In the genomic region with DNA sequence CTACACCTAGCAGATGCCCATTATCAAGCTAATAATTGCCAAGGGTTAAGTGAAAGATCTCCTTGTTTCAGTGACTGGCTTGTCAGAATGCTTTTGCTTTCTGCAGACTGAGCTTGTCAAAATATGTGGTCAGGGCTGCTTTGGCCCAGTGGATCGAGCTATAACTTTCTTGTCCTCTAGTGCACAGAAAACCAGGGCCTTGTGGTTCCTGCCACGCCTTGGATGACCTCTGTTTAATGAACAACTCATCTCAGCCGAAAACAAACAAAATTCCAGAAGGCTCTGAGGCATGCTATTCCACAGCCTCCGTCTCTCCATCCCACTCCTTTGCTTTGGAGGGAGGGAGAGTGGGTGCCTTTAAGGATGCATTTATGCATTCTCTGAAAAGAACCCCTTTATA, we compare ENCODE assay signal across 13 cellular contexts. TPM values are rescaled to one million over a fixed set of nuclear protein-coding genes. Genes with fewer than 3 reads are reported as not detected.
DNase-seq lines count a peak whose midpoint lies in the region; ATAC-seq, FAIRE-seq and TF ChIP-seq lines count a peak whose summit lies in the region.
"Had no signal": no experiment of that assay in that cellular context is flagged by ENCODE, and none has a peak within 500 bp of the region (broad histone marks: within the 10 kb centered on the region; RNA-seq: fewer than 3 reads in every experiment).

No MANE protein-coding gene starts in this region.

- RAD21 ChIA-PET in GM12878 (lab: Charles Lee; ENCODE audit: unreplicated experiment), result interaction anchor here (0.5 kb wide), 1 partner anchor 18 kb away, joined by 3 read pairs; no protein-coding TSS in a partner anchor

- 4% methylated on average over 4 of the region's 4 CpGs for WGBS in GM12878 (ENCODE audit: insufficient coverage, insufficient replicate concordance, low lambda C conversion rate, missing lambda C conversion rate)

- POLR2A ChIA-PET in GM12878 (lab: Charles Lee), result interaction anchor here (1.2 kb wide), 1 partner anchor 13 kb away, joined by 3 read pairs; no protein-coding TSS in a partner anchor

- no peaks in the 10 kb centered on the region for H4K20me1 ChIP-seq in GM12878 (ENCODE audit: control insufficient read depth, insufficient read depth)

- H3K9ac ChIP-seq in GM12878 (ENCODE audit: control insufficient read depth, insufficient read depth, low read length), result no peak overlapping the region

- no peaks in the 10 kb centered on the region for H3K27me3 ChIP-seq in GM12878 (replicated peaks in 1 of 2; ENCODE audit: control insufficient read depth in 2 of 2, insufficient read depth in 2 of 2, low read length in 1 of 2)
- H3K27me3 ChIP-seq: heart right ventricle had no signal

- peaks cover 6% of the 10 kb centered on the region for H3K4me1 Mint-ChIP-seq in type B pancreatic cell (ENCODE audit: unreplicated experiment)
- H3K4me1 Mint-ChIP-seq in Calu3 (ENCODE audit: low read depth, unreplicated experiment), result no peaks in the 10 kb centered on the region

- H3K4me3 ChIP-seq in GM12878, result no peak overlapping the region
- H3K4me3 ChIP-seq: heart right ventricle, thoracic aorta had no signal

- no peak overlapping the region for H2AFZ ChIP-seq in GM12878 (ENCODE audit: control insufficient read depth, low read depth, low read length)

- no peak for TF ChIP-seq POLR2A in GM12878 (IDR thresholded peaks at IDR 0.05; ENCODE audit: low read depth, low read length)

- H3K9me3 ChIP-seq in GM12878 (replicated peaks; ENCODE audit: control insufficient read depth, insufficient read depth, low read length), result peaks cover 5% of the 10 kb centered on the region; the same call in 2 of the 3 replicates
- H3K9me3 ChIP-seq: heart right ventricle, thoracic aorta had no signal

- peaks cover 0 to 4% of the 10 kb centered on the region in 2 experiments; a peak in 1 of 4 replicates for H3K36me3 ChIP-seq in GM12878 (ENCODE audit: control insufficient read depth in 2 of 2, insufficient read depth in 2 of 2, low read length in 1 of 2)

- in situ Hi-C loops in GM12878 (cut with MboI), result no loop called here

- TF ChIP-seq EP300 in GM12878 (IDR thresholded peaks at IDR 0.05; ENCODE audit: borderline replicate concordance in 1 of 2, control insufficient read depth in 1 of 2, low read depth in 2 of 2, low read length in 2 of 2), result no peak

- peak; percentile 45 for DNase-seq in HCEC 1CT
- DNase-seq in GM12878 (ENCODE audit: low read depth, low spot score), result no peak
- DNase-seq in kidney tubule cell (ENCODE audit: low spot score), result peak; percentile 99
- no peak for DNase-seq in type B pancreatic cell (ENCODE audit: extremely low spot score, unreplicated experiment)
- no peak for DNase-seq in Calu3
- DNase-seq: heart right ventricle; left ventricle myocardium superior; stimulated activated CD4-positive, alpha-beta T cell treated with anti-CD3 and anti-CD28 coated beads, Interleukin-1b, Interleukin-23, amount 100 ng/mL, for 48 hours had no signal

- H3K4me1 ChIP-seq in GM12878 (ENCODE audit: control insufficient read depth, insufficient read depth, low read length), result peaks cover 3% of the 10 kb centered on the region; the same call in 1 of the 2 replicates
- H3K4me1 ChIP-seq: heart right ventricle had no signal

- no peak for FAIRE-seq in GM12878 (lab: Jason Lieb, UNC)

- H3K27ac Mint-ChIP-seq in type B pancreatic cell (peak overlapping the region; percentile 11), Calu3 (ENCODE audit: unreplicated experiment) (no peak overlapping the region)
- H3K27ac Mint-ChIP-seq: activated naive CD8-positive, alpha-beta T cell; natural killer cell treated with Interleukin-12 subunit alpha and Interleukin-12 subunit beta and Interleukin-15 and Interleukin-18, amount 100 ng/mL, for 72 hours had no signal

- ATAC-seq in GM12878 (peak; percentile 32), GM18867 (IDR thresholded peaks at IDR 0.05; ENCODE audit: unreplicated experiment) (no peak), GM18520 (IDR thresholded peaks at IDR 0.05; ENCODE audit: unreplicated experiment) (no peak)
- ATAC-seq: heart right ventricle; left ventricle myocardium superior; natural killer cell treated with Interleukin-12 subunit alpha and Interleukin-12 subunit beta and Interleukin-15 and Interleukin-18, amount 100 ng/mL, for 72 hours had no signal

- TF ChIP-seq RAD21 in GM12878 (IDR thresholded peaks at IDR 0.05; ENCODE audit: insufficient read depth, low read depth, low read length), result no peak

- H3K9me3 Mint-ChIP-seq in type B pancreatic cell (peaks cover 6% of the 10 kb centered on the region), Calu3 (ENCODE audit: low read depth, unreplicated experiment) (peaks cover 2% of the 10 kb centered on the region)
- H3K9me3 Mint-ChIP-seq: natural killer cell treated with Interleukin-12 subunit alpha and Interleukin-12 subunit beta and Interleukin-15 and Interleukin-18, amount 100 ng/mL, for 72 hours had no signal

- H3K27me3 Mint-ChIP-seq in type B pancreatic cell (no peaks in the 10 kb centered on the region), Calu3 (ENCODE audit: unreplicated experiment) (no peaks in the 10 kb centered on the region)

- BruUV-seq in GM12878 (replicated peaks; lab: Mats Ljungman, UMichigan), result no TSS peak
- no TSS peak for BruUV-seq in Calu3 (replicated peaks; lab: Mats Ljungman, UMichigan)

- CTCF ChIA-PET in GM12878 (lab: Yijun Ruan, JAX) (interaction anchor here (0.8 to 1.0 kb wide), 2 partner anchors 15 to 68 kb away, joined by 3 read pairs; no protein-coding TSS in a partner anchor), Calu3 (lab: Charles Lee) (no interaction called here)

- H3K4me2 ChIP-seq in GM12878 (ENCODE audit: control insufficient read depth, insufficient read depth), result no peak overlapping the region

- peaks cover 2% of the 10 kb centered on the region for H3K79me2 ChIP-seq in GM12878 (ENCODE audit: control insufficient read depth, insufficient read depth, low read length)

- intact Hi-C loops in GM12878 (cut with micrococcal nuclease; ENCODE audit: unreplicated experiment) (no loop called here), Calu3 (cut with micrococcal nuclease; ENCODE audit: unreplicated experiment) (no loop called here)

- no peak for TF ChIP-seq CTCF in GM12878 (IDR thresholded peaks at IDR 0.05 in 2 of 3, conservative IDR thresholded peaks at IDR 0.05 in 1 of 3; ENCODE audit: control insufficient read depth in 2 of 3, extremely low read depth in 1 of 3, insufficient read depth in 1 of 3, low read depth in 3 of 3, low read length in 3 of 3)
- no peak for TF ChIP-seq CTCF in type B pancreatic cell (conservative IDR thresholded peaks at IDR 0.05)
- no peak for TF ChIP-seq CTCF in Calu3 (IDR thresholded peaks at IDR 0.05; ENCODE audit: unreplicated experiment)

- H3K4me3 Mint-ChIP-seq in type B pancreatic cell, result no peak overlapping the region
- no peak overlapping the region for H3K4me3 Mint-ChIP-seq in Calu3 (ENCODE audit: low read depth, unreplicated experiment)
- H3K4me3 Mint-ChIP-seq: activated naive CD8-positive, alpha-beta T cell; natural killer cell treated with Interleukin-12 subunit alpha and Interleukin-12 subunit beta and Interleukin-15 and Interleukin-18, amount 100 ng/mL, for 72 hours had no signal

- H3K27ac ChIP-seq in GM12878 (ENCODE audit: control insufficient read depth, insufficient read depth), result no peak overlapping the region
- H3K27ac ChIP-seq: heart right ventricle, thoracic aorta had no signal

- peaks cover 52% of the 10 kb centered on the region for H3K36me3 Mint-ChIP-seq in type B pancreatic cell
- no peaks in the 10 kb centered on the region for H3K36me3 Mint-ChIP-seq in Calu3 (ENCODE audit: insufficient read depth, unreplicated experiment)
- H3K36me3 Mint-ChIP-seq: activated naive CD8-positive, alpha-beta T cell had no signal

- SMC1A ChIA-PET in GM12878 (lab: Charles Lee; ENCODE audit: uncharacterized antibody, unreplicated experiment), result interaction anchor here (0.6 to 1.5 kb wide), 5 partner anchors 9 to 52 kb away, joined by 3 to 4 read pairs (median 3); no protein-coding TSS in a partner anchor

RNA-seq across cellular contexts. Expression of gene EVC, which starts 11.3 kb away (rescaled TPM):
- 162 and 193 TPM in 2 replicates for total RNA-seq in GM12878 (2013; cell fraction: nucleolus; rRNA removed)
- 27.1 and 29.3 TPM in 2 replicates for total RNA-seq in GM12878 (2014; rRNA removed)
- 22.4 and 23.0 TPM in 2 replicates for total RNA-seq in GM12878 (2014; rRNA removed; fragmentation: Illumina TruSeq; extraction: Trizol)
- total RNA-seq in GM12878 (2021), result 51.2 and 55.9 TPM in 2 replicates
- 3.5 TPM for polyA plus RNA-seq in GM12878 (2011; ENCODE audit: low read depth)
- polyA plus RNA-seq in GM12878 (2011; rRNA removed), result 6.8 and 8.8 TPM in 2 replicates
- polyA plus RNA-seq in GM12878 (2011; cell fraction: cytosol; rRNA removed), result 8.5 and 9.9 TPM in 2 replicates
- 44.5 and 74.2 TPM in 2 replicates for polyA plus RNA-seq in GM12878 (2011; cell fraction: nucleus; rRNA removed)
- polyA plus RNA-seq in GM12878 (2012), result 6.3 and 7.5 TPM in 2 replicates
- 21.4 and 26.6 TPM in 2 replicates for polyA plus RNA-seq in GM12878 (2014; fragmentation: Illumina TruSeq; extraction: Trizol)
- 1 to 10 TPM in 1 of 2 experiments, under 1 TPM in 1; 0.87 to 1.2 TPM for polyA plus RNA-seq in GM12878 (2014; fragmentation: Nextera tagmentation; extraction: Ambion mirVana)
- polyA plus RNA-seq in GM12878 (2014; rRNA removed), result 33.8 and 36.0 TPM in 2 replicates
- polyA plus RNA-seq in GM12878 (2016; fragmentation: Nextera tagmentation; extraction: Ambion mirVana), result 1 to 10 TPM; 2.0 to 3.0 TPM
- polyA minus RNA-seq in GM12878 (2011; rRNA and poly(A)+ RNA removed), result 13.7 and 22.3 TPM in 2 replicates
- 7.4 and 10.7 TPM in 2 replicates for polyA minus RNA-seq in GM12878 (2011; cell fraction: cytosol; rRNA and poly(A)+ RNA removed)
- polyA minus RNA-seq in GM12878 (2011; cell fraction: nucleus; rRNA and poly(A)+ RNA removed), result 36.5 and 58.0 TPM in 2 replicates
- 14.5 and 29.2 TPM in 2 replicates for total RNA-seq in type B pancreatic cell (ENCODE audit: low replicate concordance)
- not detected in 2 replicates for total RNA-seq in Calu3 (2022)

RNA-seq across cellular contexts. Expression of gene EVC2, which starts 14.0 kb away (rescaled TPM):
- 34.7 and 35.6 TPM in 2 replicates for total RNA-seq in GM12878 (2013; cell fraction: nucleolus; rRNA removed)
- total RNA-seq in GM12878 (2014; rRNA removed) (8.4 and 8.6 TPM in 2 replicates), GM12878 (2014; rRNA removed; fragmentation: Illumina TruSeq; extraction: Trizol) (6.1 and 6.8 TPM in 2 replicates), GM12878 (2021) (10.4 TPM in 2 replicates), type B pancreatic cell (ENCODE audit: low replicate concordance) (3.5 and 4.5 TPM in 2 replicates), Calu3 (2022) (not detected in 2 replicates)
- polyA plus RNA-seq in GM12878 (2011; ENCODE audit: low read depth), result 1.0 TPM
- polyA plus RNA-seq in GM12878 (2011; rRNA removed) (1.6 and 1.9 TPM in 2 replicates), GM12878 (2014; fragmentation: Illumina TruSeq; extraction: Trizol) (4.8 and 5.2 TPM in 2 replicates), GM12878 (2014; fragmentation: Nextera tagmentation; extraction: Ambion mirVana) (under 1 TPM; 0.34 to 0.58 TPM), GM12878 (2014; rRNA removed) (4.6 and 5.3 TPM in 2 replicates), GM12878 (2016; fragmentation: Nextera tagmentation; extraction: Ambion mirVana) (1 to 10 TPM; 5.9 to 6.5 TPM)
- 2.0 and 2.6 TPM in 2 replicates for polyA plus RNA-seq in GM12878 (2011; cell fraction: cytosol; rRNA removed)
- polyA plus RNA-seq in GM12878 (2011; cell fraction: nucleus; rRNA removed), result 5.7 and 6.0 TPM in 2 replicates
- 1.1 and 1.6 TPM in 2 replicates for polyA plus RNA-seq in GM12878 (2012)
- polyA minus RNA-seq in GM12878 (2011; rRNA and poly(A)+ RNA removed), result 6.1 TPM in 2 replicates
- 2.0 and 2.9 TPM in 2 replicates for polyA minus RNA-seq in GM12878 (2011; cell fraction: cytosol; rRNA and poly(A)+ RNA removed)
- 4.0 and 5.7 TPM in 2 replicates for polyA minus RNA-seq in GM12878 (2011; cell fraction: nucleus; rRNA and poly(A)+ RNA removed)

Comparison
In these comparisons a context has a peak if more than half of its experiments do, and no peak if none do; other contexts are left out.
1. DNase-seq: peak in HCEC 1CT (single experiment) and kidney tubule cell (single experiment); none in GM12878 (single experiment), type B pancreatic cell (single experiment) and Calu3 (single experiment).
2. RNA of gene EVC, which starts 11.3 kb away (total RNA-seq): 22.4 to 193 TPM in GM12878 and 14.5 to 29.2 TPM in type B pancreatic cell; not detected in Calu3; every median in the first group is over 10 times any median in the second.